10 cellular contexts compared by ENCODE assay signal in the genomic region with DNA sequence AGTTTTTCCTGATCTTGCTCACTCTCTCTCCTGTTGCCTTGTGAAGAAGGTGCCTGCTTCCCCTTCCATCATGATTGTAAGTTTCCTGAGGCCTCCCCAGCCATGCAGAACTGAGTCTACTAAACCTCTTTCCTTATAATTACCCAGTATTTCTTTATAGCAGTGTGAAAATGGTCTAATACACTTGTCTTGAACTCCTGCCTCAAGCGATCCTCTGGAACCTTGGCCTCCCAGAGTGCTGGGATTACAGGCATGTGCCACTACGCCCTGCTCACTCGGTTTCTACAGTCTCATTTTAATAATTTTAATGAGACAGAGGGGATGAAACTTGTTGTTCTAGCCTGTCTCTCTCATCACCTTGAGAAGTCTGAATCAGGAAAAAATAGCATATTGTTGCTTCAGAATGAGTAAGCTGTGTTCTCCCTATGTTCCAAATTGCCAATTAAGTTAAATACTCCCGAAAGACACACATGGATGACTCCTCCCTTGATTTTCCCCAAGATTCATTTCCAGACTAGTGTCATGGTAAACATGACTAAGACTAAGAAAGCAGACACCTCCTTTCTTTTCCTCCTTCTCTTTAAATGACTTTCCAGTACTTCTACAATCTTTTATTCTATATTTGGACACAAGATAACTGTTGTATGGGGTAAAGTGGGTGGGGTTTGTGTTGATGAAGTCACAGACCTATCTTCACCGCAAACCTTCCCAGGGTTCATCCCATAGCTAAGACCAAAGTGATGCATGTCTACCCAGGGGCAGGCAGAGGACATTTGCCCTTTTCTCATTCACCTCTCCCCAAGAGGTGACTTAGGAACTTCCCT. TPM values are rescaled to one million over a fixed set of nuclear protein-coding genes. Genes with fewer than 3 reads are reported as not detected.
DNase-seq lines count a peak whose midpoint lies in the region; ATAC-seq and TF ChIP-seq lines count a peak whose summit lies in the region.
"Had no signal": no experiment of that assay in that cellular context is flagged by ENCODE, and none has a peak within 500 bp of the region (broad histone marks: within the 10 kb centered on the region; RNA-seq: fewer than 3 reads in every experiment).

No MANE protein-coding gene starts in this region.

- no peaks in the 10 kb centered on the region for H3K27me3 ChIP-seq in A673 (replicated peaks; ENCODE audit: insufficient read depth, low read depth, low read length, poor library complexity)

- no peaks in the 10 kb centered on the region for H3K9me3 ChIP-seq in A673 (ENCODE audit: low read depth, low read length, poor library complexity, severe bottlenecking)

- intact Hi-C loops in A673 (cut with micrococcal nuclease; ENCODE audit: unreplicated experiment) = no loop called here

- no peak overlapping the region for H3K4me3 ChIP-seq in skin epidermis
- H3K4me3 ChIP-seq in A673 (ENCODE audit: low read depth, low read length, poor library complexity, severe bottlenecking) = no peak overlapping the region

- H3K27ac ChIP-seq in skin epidermis = peak overlapping the region in 13 of 21 experiments; percentile 2 to 75 (median 38)
- no peak overlapping the region for H3K27ac ChIP-seq in A673 (ENCODE audit: low read depth, low read length, poor library complexity, severe bottlenecking)
- H3K27ac ChIP-seq: KMS-11 had no signal

- H3K27me3 Mint-ChIP-seq in activated CD8-positive, alpha-beta memory T cell treated with anti-CD3 and anti-CD28 coated beads, Interleukin-2, amount 10 ng/mL, durations not matched to agents 7 days and 5 days = no peaks in the 10 kb centered on the region
- H3K27me3 Mint-ChIP-seq: memory B cell had no signal

- peak overlapping the region; percentile 81 for H3K27ac Mint-ChIP-seq in activated CD8-positive, alpha-beta memory T cell treated with anti-CD3 and anti-CD28 coated beads, Interleukin-2, amount 10 ng/mL, durations not matched to agents 7 days and 5 days
- H3K27ac Mint-ChIP-seq: memory B cell had no signal

- CTCF ChIA-PET in activated CD8-positive, alpha-beta memory T cell treated with anti-CD3 and anti-CD28 coated beads, Interleukin-2, amount 10 ng/mL, durations not matched to agents 7 days and 5 days (lab: Charles Lee) = interaction anchor here (0.8 to 2.1 kb wide), 9 partner anchors 8 to 179 kb away, joined by 3 to 17 read pairs (median 3); a partner anchor contains a TSS
- CTCF ChIA-PET in A673 (lab: Charles Lee) = no interaction called here

- no peaks in the 10 kb centered on the region for H3K9me3 Mint-ChIP-seq in activated CD8-positive, alpha-beta memory T cell treated with anti-CD3 and anti-CD28 coated beads, Interleukin-2, amount 10 ng/mL, durations not matched to agents 7 days and 5 days (ENCODE audit: low read depth)
- H3K9me3 Mint-ChIP-seq: memory B cell had no signal

- BruUV-seq in A673 (replicated peaks; lab: Mats Ljungman, UMichigan) = no TSS peak

- peak; percentile 57 for ATAC-seq in HG02623 (IDR thresholded peaks at IDR 0.05; ENCODE audit: unreplicated experiment)
- ATAC-seq in activated CD8-positive, alpha-beta memory T cell treated with anti-CD3 and anti-CD28 coated beads, Interleukin-2, amount 10 ng/mL, durations not matched to agents 7 days and 5 days = peak; percentile 74
- ATAC-seq in GM21390 (IDR thresholded peaks at IDR 0.05; ENCODE audit: unreplicated experiment) = no peak

- peak; percentile 61 for DNase-seq in activated CD8-positive, alpha-beta memory T cell treated with anti-CD3 and anti-CD28 coated beads for 24 hours
- DNase-seq in activated CD8-positive, alpha-beta memory T cell treated with anti-CD3 and anti-CD28 coated beads, Interleukin-2, amount 50 U/mL, for 4 hours = no peak
- DNase-seq in activated CD8-positive, alpha-beta memory T cell treated with anti-CD3 and anti-CD28 coated beads, Interleukin-2, amount 10 ng/mL, durations not matched to agents 7 days and 5 days = peak; percentile 66
- DNase-seq in A673 (ENCODE audit: low spot score) (no peak), mucosa of gallbladder (ENCODE audit: low spot score) (no peak)

- no peak for TF ChIP-seq CTCF in A673 (conservative IDR thresholded peaks at IDR 0.05; ENCODE audit: low read depth, low read length)

- H3K36me3 Mint-ChIP-seq in activated CD8-positive, alpha-beta memory T cell treated with anti-CD3 and anti-CD28 coated beads, Interleukin-2, amount 10 ng/mL, durations not matched to agents 7 days and 5 days = peaks cover 3% of the 10 kb centered on the region
- H3K36me3 Mint-ChIP-seq: memory B cell had no signal

- no peak overlapping the region for H3K4me3 Mint-ChIP-seq in activated CD8-positive, alpha-beta memory T cell treated with anti-CD3 and anti-CD28 coated beads, Interleukin-2, amount 10 ng/mL, durations not matched to agents 7 days and 5 days
- H3K4me3 Mint-ChIP-seq: memory B cell had no signal

- H3K4me1 Mint-ChIP-seq in activated CD8-positive, alpha-beta memory T cell treated with anti-CD3 and anti-CD28 coated beads, Interleukin-2, amount 10 ng/mL, durations not matched to agents 7 days and 5 days = peaks cover 65% of the 10 kb centered on the region

- POLR2A ChIA-PET in A673 (lab: Charles Lee; ENCODE audit: low non-redundant PET) = no interaction called here

- peaks cover 5% of the 10 kb centered on the region for H3K4me1 ChIP-seq in A673 (ENCODE audit: insufficient read depth, low read length, poor library complexity, severe bottlenecking)

- no peaks in the 10 kb centered on the region for H3K36me3 ChIP-seq in A673 (ENCODE audit: insufficient read depth, low read length, poor library complexity, severe bottlenecking)

RNA-seq across cellular contexts. Expression of a gene that starts 7.8 kb away (rescaled TPM):
- 10 to 100 TPM in 1 of 2 experiments, 1 to 10 TPM in 1; 9.2 to 25.7 TPM for total RNA-seq in activated CD8-positive, alpha-beta memory T cell treated with anti-CD3 and anti-CD28 coated beads, Interleukin-2, amount 10 ng/mL, durations not matched to agents 7 days and 5 days
- total RNA-seq in A673 (2021) (16.7 and 21.1 TPM in 2 replicates), mucosa of gallbladder (14.6 TPM)

RNA-seq across cellular contexts. Expression of a gene that starts 15.4 kb away (rescaled TPM):
- under 1 TPM; 0.28 to 0.29 TPM for total RNA-seq in activated CD8-positive, alpha-beta memory T cell treated with anti-CD3 and anti-CD28 coated beads, Interleukin-2, amount 10 ng/mL, durations not matched to agents 7 days and 5 days
- total RNA-seq in A673 (2021) = 1.1 and 1.6 TPM in 2 replicates
- 9.4 TPM for total RNA-seq in mucosa of gallbladder

RNA-seq across cellular contexts. Expression of a gene that starts 23.6 kb away (rescaled TPM):
- under 1 TPM; 0.07 to 0.26 TPM for total RNA-seq in activated CD8-positive, alpha-beta memory T cell treated with anti-CD3 and anti-CD28 coated beads, Interleukin-2, amount 10 ng/mL, durations not matched to agents 7 days and 5 days
- total RNA-seq in A673 (2021) (not detected in 2 replicates), mucosa of gallbladder (0.17 TPM)

RNA-seq across cellular contexts. Expression of a gene that starts 35.4 kb away (rescaled TPM):
- total RNA-seq in activated CD8-positive, alpha-beta memory T cell treated with anti-CD3 and anti-CD28 coated beads, Interleukin-2, amount 10 ng/mL, durations not matched to agents 7 days and 5 days = 100 to 1,000 TPM; 103 to 115 TPM
- total RNA-seq in A673 (2021) (29.4 and 30.7 TPM in 2 replicates), mucosa of gallbladder (35.3 TPM)

RNA-seq across cellular contexts. Expression of a gene that starts 43.3 kb away (rescaled TPM):
- 1 to 10 TPM; 5.8 to 6.2 TPM for total RNA-seq in activated CD8-positive, alpha-beta memory T cell treated with anti-CD3 and anti-CD28 coated beads, Interleukin-2, amount 10 ng/mL, durations not matched to agents 7 days and 5 days
- total RNA-seq in A673 (2021) (4.0 and 4.2 TPM in 2 replicates), mucosa of gallbladder (7.3 TPM)

Comparison
In these comparisons a context has a peak if more than half of its experiments do, and no peak if none do; other contexts are left out.
1. DNase-seq: peak in activated CD8-positive, alpha-beta memory T cell treated with anti-CD3 and anti-CD28 coated beads for 24 hours (single experiment) and activated CD8-positive, alpha-beta memory T cell treated with anti-CD3 and anti-CD28 coated beads, Interleukin-2, amount 10 ng/mL, durations not matched to agents 7 days and 5 days (single experiment); none in activated CD8-positive, alpha-beta memory T cell treated with anti-CD3 and anti-CD28 coated beads, Interleukin-2, amount 50 U/mL, for 4 hours (single experiment), A673 (single experiment) and mucosa of gallbladder (single experiment).